ENCODE assay signal across 8 cellular contexts in genomic region chr9:136841646-136842379, GRCh38. TPM values are rescaled to one million over a fixed set of nuclear protein-coding genes. Genes with fewer than 3 reads are reported as not detected.
A peak's percentile ranks its signal among the peaks of the same experiment; 100 is the strongest.
DNase-seq lines count a peak whose midpoint lies in the region; ATAC-seq and TF ChIP-seq lines count a peak whose summit lies in the region.
"Not testable (repeated sequence)": the region's sequence is repeated elsewhere in the genome, so short reads cannot be mapped to it uniquely, and the experiment has no call there.

No MANE protein-coding gene starts in this region.

- not testable (repeated sequence) for H3K4me1 Mint-ChIP-seq in Calu3 (ENCODE audit: low read depth, unreplicated experiment)
- H3K4me1 Mint-ChIP-seq in activated T-cell treated with anti-CD3 and anti-CD28 coated beads, Interleukin-2, amount 50 U/mL, for 24 hours (ENCODE audit: low read depth), result peaks cover 18% of the 10 kb centered on the region
- peaks cover 41% of the 10 kb centered on the region for H3K4me1 Mint-ChIP-seq in osteocyte (ENCODE audit: unreplicated experiment)

- H3K9me3 Mint-ChIP-seq in Calu3 (ENCODE audit: low read depth, unreplicated experiment); activated T-cell treated with anti-CD3 and anti-CD28 coated beads, Interleukin-2, amount 50 U/mL, for 24 hours; osteocyte (ENCODE audit: unreplicated experiment): not testable (repeated sequence)

- DNase-seq in Calu3; activated T-cell treated with anti-CD3 and anti-CD28 coated beads, Interleukin-2, amount 50 U/mL, for 24 hours; osteocyte (ENCODE audit: extremely low spot score, unreplicated experiment): not testable (repeated sequence)
- DNase-seq in cerebellum (ENCODE audit: low spot score), result peak; percentile 75
- peak; percentile 56 to 78 for DNase-seq in left colon
- DNase-seq in thyroid gland, result peak; percentile 40 to 48

- H3K27me3 ChIP-seq in OCI-LY3 (ENCODE audit: low read depth, low read length); thyroid gland: not testable (repeated sequence)

- peak; percentile 23 for ATAC-seq in left colon

- not testable (repeated sequence) for TF ChIP-seq RAD21 in Ishikawa (IDR thresholded peaks at IDR 0.05; ENCODE audit: low read depth)

- not testable (repeated sequence) for H3K9me3 ChIP-seq in OCI-LY3 (ENCODE audit: insufficient read depth, low read length); thyroid gland

- not testable (repeated sequence) for TF ChIP-seq EP300 in Ishikawa (IDR thresholded peaks at IDR 0.05; ENCODE audit: borderline replicate concordance)

- not testable (repeated sequence) for H3K9ac ChIP-seq in OCI-LY3 (ENCODE audit: low read length)

- CTCF ChIA-PET in Calu3 (lab: Charles Lee), result interaction anchor here (0.7 to 1.2 kb wide), 6 partner anchors 22 to 193 kb away, joined by 3 to 6 read pairs (median 4); no protein-coding TSS in a partner anchor

- not testable (repeated sequence) for H3K27me3 Mint-ChIP-seq in Calu3 (ENCODE audit: unreplicated experiment); osteocyte (ENCODE audit: unreplicated experiment)
- peaks cover 21% of the 10 kb centered on the region for H3K27me3 Mint-ChIP-seq in activated T-cell treated with anti-CD3 and anti-CD28 coated beads, Interleukin-2, amount 50 U/mL, for 24 hours

- H3K27ac ChIP-seq in OCI-LY3 (ENCODE audit: low read length); thyroid gland: not testable (repeated sequence)

- BruUV-seq in Calu3 (replicated peaks; lab: Mats Ljungman, UMichigan), result not testable (repeated sequence)

- peak overlapping the region; percentile 98 for H3K4me2 ChIP-seq in OCI-LY3 (ENCODE audit: low read length)

- H3K4me3 ChIP-seq in OCI-LY3 (ENCODE audit: low read length), result peak overlapping the region; percentile 93
- H3K4me3 ChIP-seq in thyroid gland (replicated peaks in 1 of 3), result not testable (repeated sequence)

- 54 to 90% methylated on average over 5 to 14 of the region's 16 CpGs for WGBS in thyroid gland, 2 donors

- intact Hi-C loops in Calu3 (cut with micrococcal nuclease; ENCODE audit: unreplicated experiment); left colon (cut with DNase I, micrococcal nuclease): not testable (repeated sequence)
- intact Hi-C loops in thyroid gland (cut with DNase I), result loop anchor here (10.0 kb wide), 1 partner anchor 193 kb away; the partner anchor contains the start of gene FUT7

- not testable (repeated sequence) for TF ChIP-seq CTCF in Calu3 (IDR thresholded peaks at IDR 0.05; ENCODE audit: unreplicated experiment); OCI-LY3 (IDR thresholded peaks at IDR 0.05; ENCODE audit: low read depth, low read length); osteocyte (IDR thresholded peaks at IDR 0.05); thyroid gland (IDR thresholded peaks at IDR 0.05)

- peaks cover 31% of the 10 kb centered on the region for H3K36me3 Mint-ChIP-seq in Calu3 (ENCODE audit: insufficient read depth, unreplicated experiment)
- peaks cover 23% of the 10 kb centered on the region for H3K36me3 Mint-ChIP-seq in activated T-cell treated with anti-CD3 and anti-CD28 coated beads, Interleukin-2, amount 50 U/mL, for 24 hours (ENCODE audit: low read depth)
- not testable (repeated sequence) for H3K36me3 Mint-ChIP-seq in osteocyte (ENCODE audit: unreplicated experiment)

- H3K79me2 ChIP-seq in OCI-LY3 (ENCODE audit: low read length), result not testable (repeated sequence)

- not testable (repeated sequence) for H3K4me1 ChIP-seq in OCI-LY3 (ENCODE audit: low read length)
- peaks cover 33 to 48% of the 10 kb centered on the region in 2 donors for H3K4me1 ChIP-seq in thyroid gland

- H3K36me3 ChIP-seq in OCI-LY3 (replicated peaks; ENCODE audit: low read depth, low read length), result not testable (repeated sequence)
- H3K36me3 ChIP-seq in thyroid gland, result peaks cover 3 to 11% of the 10 kb centered on the region in 2 donors

- H3K27ac Mint-ChIP-seq in Calu3 (ENCODE audit: unreplicated experiment) (peak overlapping the region; percentile 39), osteocyte (ENCODE audit: unreplicated experiment) (peak overlapping the region; percentile 81)
- peak overlapping the region; percentile 55 for H3K27ac Mint-ChIP-seq in activated T-cell treated with anti-CD3 and anti-CD28 coated beads, Interleukin-2, amount 50 U/mL, for 24 hours

- H2AFZ ChIP-seq in OCI-LY3 (ENCODE audit: low read depth, low read length), result not testable (repeated sequence)

- peak overlapping the region; percentile 71 for H3K4me3 Mint-ChIP-seq in Calu3 (ENCODE audit: low read depth, unreplicated experiment)
- H3K4me3 Mint-ChIP-seq in activated T-cell treated with anti-CD3 and anti-CD28 coated beads, Interleukin-2, amount 50 U/mL, for 24 hours, result peak overlapping the region; percentile 69
- H3K4me3 Mint-ChIP-seq in osteocyte (ENCODE audit: unreplicated experiment), result peak overlapping the region; percentile 76

- TF ChIP-seq POLR2A in thyroid gland (IDR thresholded peaks at IDR 0.05), result not testable (repeated sequence)

- not testable (repeated sequence) for H4K20me1 ChIP-seq in OCI-LY3 (ENCODE audit: insufficient read depth, low read length)

TF ChIP-seq in Ishikawa, 13 proteins besides CTCF, POLR2A, EP300 and RAD21:
- peak; percentile 88 for TF ChIP-seq USF1 (IDR thresholded peaks at IDR 0.05)

RNA-seq across cellular contexts. Expression of gene AJM1, which starts 0.5 kb away (rescaled TPM):
- total RNA-seq in Calu3 (2022), result 2.9 and 3.2 TPM in 2 replicates
- 1.8 TPM for total RNA-seq in cerebellum
- 10 to 100 TPM; 10.4 to 11.1 TPM for total RNA-seq in left colon
- total RNA-seq in osteocyte, result 4.4 and 4.5 TPM in 2 replicates
- 1 to 10 TPM in 3 of 4 donors, under 1 TPM in 1; 0.83 to 4.7 (median 2.3) TPM for total RNA-seq in thyroid gland

RNA-seq across cellular contexts. Expression of gene PHPT1, which starts 7.4 kb away (rescaled TPM):
- total RNA-seq in Calu3 (2022) (44.1 and 48.7 TPM in 2 replicates), cerebellum (42.1 TPM), left colon (100 to 1,000 TPM; 109 to 154 TPM), osteocyte (131 and 142 TPM in 2 replicates), thyroid gland (100 to 1,000 TPM in 2 of 4 donors, 10 to 100 TPM in 2; 79.4 to 174 (median 115) TPM)

RNA-seq across cellular contexts. Expression of gene MAMDC4, which starts 10.3 kb away (rescaled TPM):
- total RNA-seq in Calu3 (2022) (3.1 and 3.6 TPM in 2 replicates), cerebellum (6.0 TPM), left colon (10 to 100 TPM; 19.1 to 20.1 TPM), osteocyte (7.4 and 9.4 TPM in 2 replicates), thyroid gland (10 to 100 TPM in 2 of 4 donors, 1 to 10 TPM in 2; 4.1 to 20.4 (median 9.0) TPM)

RNA-seq across cellular contexts. Expression of gene EDF1, which starts 24.3 kb away (rescaled TPM):
- total RNA-seq in Calu3 (2022), result 233 and 238 TPM in 2 replicates
- total RNA-seq in cerebellum, result 83.1 TPM
- 100 to 1,000 TPM; 434 to 466 TPM for total RNA-seq in left colon
- total RNA-seq in osteocyte, result 338 and 342 TPM in 2 replicates
- 100 to 1,000 TPM; 339 to 591 (median 526) TPM for total RNA-seq in thyroid gland

RNA-seq across cellular contexts. Expression of gene RABL6, which starts 34.1 kb away (rescaled TPM):
- total RNA-seq in Calu3 (2022) (68.9 and 72.4 TPM in 2 replicates), cerebellum (42.2 TPM), left colon (100 to 1,000 TPM; 120 to 132 TPM), osteocyte (82.2 and 84.7 TPM in 2 replicates), thyroid gland (10 to 100 TPM; 59.8 to 84.0 (median 62.2) TPM)
